In genomic region chr5:134092875-134093274, GRCh38 we compare ENCODE assay signal across 14 cellular contexts. TPM values are rescaled to one million over a fixed set of nuclear protein-coding genes. Genes with fewer than 3 reads are reported as not detected.
DNase-seq lines count a peak whose midpoint lies in the region; ATAC-seq and TF ChIP-seq lines count a peak whose summit lies in the region.
"Had no signal": no experiment of that assay in that cellular context is flagged by ENCODE, and none has a peak within 500 bp of the region (broad histone marks: within the 10 kb centered on the region; RNA-seq: fewer than 3 reads in every experiment).

No MANE protein-coding gene starts in this region.

- ATAC-seq in right lobe of liver, result peak in 1 of 4 donors; percentile 76
- no peak for ATAC-seq in HG03135 (IDR thresholded peaks at IDR 0.05; ENCODE audit: unreplicated experiment)
- ATAC-seq: stimulated activated effector memory CD8-positive, alpha-beta T cell treated with anti-CD3 and anti-CD28 coated beads, Interleukin-12 subunit alpha, Interleukin-12 subunit beta, amount 100 ng/mL, for 72 hours had no signal

- TF ChIP-seq POLR2A in right lobe of liver (IDR thresholded peaks at IDR 0.05), result no peak

- peaks cover 0 to 21% (median 0%) of the 10 kb centered on the region in 4 donors for H3K4me1 ChIP-seq in right lobe of liver

- TF ChIP-seq EP300 in Ishikawa (IDR thresholded peaks at IDR 0.05; ENCODE audit: borderline replicate concordance), result peak; percentile 23; the same call in 1 of the 2 replicates

- H3K9me3 ChIP-seq in right lobe of liver, result no peaks in the 10 kb centered on the region

- intact Hi-C loops in right lobe of liver (cut with DNase I), result no loop called here

- no peaks in the 10 kb centered on the region for H3K27me3 ChIP-seq in right lobe of liver

- WGBS in right lobe of liver (ENCODE audit: insufficient coverage, low coverage, low lambda C conversion rate, missing lambda C conversion rate), result 100% methylated on average over 1 of the region's 1 CpG

- no peak overlapping the region for H3K27ac ChIP-seq in right lobe of liver
- H3K27ac ChIP-seq: 22Rv1 had no signal

- DNase-seq in DMS 273 (lab: John Stamatoyannopoulos, UW; ENCODE audit: unreplicated experiment) (peak; percentile 60), DMS 273 treated with DMSO at 0.1 percent for 48 hours (lab: John Stamatoyannopoulos, UW) (no peak), right lobe of liver (peak in 2 of 3 donors; percentile 3 to 48), AG20443 (ENCODE audit: low spot score) (no peak), COR-L47 (lab: John Stamatoyannopoulos, UW) (no peak)
- DNase-seq in activated naive CD4-positive, alpha-beta T cell treated with anti-CD3 and anti-CD28 coated beads, Interleukin-2, amount 50 U/mL, for 16 hours, result peak; percentile 34
- DNase-seq: GOT3; naive B cell; NCI-H1048; stimulated activated CD4-positive, alpha-beta T cell treated with anti-CD3 and anti-CD28 coated beads, Interleukin-12 subunit alpha, Interleukin-12 subunit beta, amount 100 ng/mL, for 4 hours had no signal

- H3K36me3 ChIP-seq in right lobe of liver, result no peaks in the 10 kb centered on the region

- no peak overlapping the region for H3K4me3 ChIP-seq in right lobe of liver

- no peak for TF ChIP-seq RAD21 in Ishikawa (IDR thresholded peaks at IDR 0.05; ENCODE audit: low read depth)

- no peak for TF ChIP-seq CTCF in right lobe of liver (IDR thresholded peaks at IDR 0.05)

TF ChIP-seq in Ishikawa, 13 proteins besides CTCF, POLR2A, EP300 and RAD21:
- TF ChIP-seq NFIC (IDR thresholded peaks at IDR 0.05) (peak; percentile 59), YY1 (IDR thresholded peaks at IDR 0.05; ENCODE audit: low read depth) (no peak), CEBPB (IDR thresholded peaks at IDR 0.05) (no peak), ZBTB7A (IDR thresholded peaks at IDR 0.05; ENCODE audit: low read depth) (no peak)
- TF ChIP-seq, protein P1, sequence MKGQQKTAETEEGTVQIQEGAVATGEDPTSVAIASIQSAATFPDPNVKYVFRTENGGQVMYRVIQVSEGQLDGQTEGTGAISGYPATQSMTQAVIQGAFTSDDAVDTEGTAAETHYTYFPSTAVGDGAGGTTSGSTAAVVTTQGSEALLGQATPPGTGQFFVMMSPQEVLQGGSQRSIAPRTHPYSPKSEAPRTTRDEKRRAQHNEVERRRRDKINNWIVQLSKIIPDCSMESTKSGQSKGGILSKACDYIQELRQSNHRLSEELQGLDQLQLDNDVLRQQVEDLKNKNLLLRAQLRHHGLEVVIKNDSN (IDR thresholded peaks at IDR 0.05), result no peak

RNA-seq across cellular contexts. Expression of gene TCF7, which starts 21.6 kb away (rescaled TPM):
- total RNA-seq in right lobe of liver, result 1 to 10 TPM; 2.0 to 3.8 (median 2.7) TPM

Comparison
In these comparisons a context has a peak if more than half of its experiments do, and no peak if none do; other contexts are left out.
1. DNase-seq: peak in DMS 273 (single experiment), activated naive CD4-positive, alpha-beta T cell treated with anti-CD3 and anti-CD28 coated beads, Interleukin-2, amount 50 U/mL, for 16 hours (single experiment) and right lobe of liver (2 of 3); none in DMS 273 treated with DMSO at 0.1 percent for 48 hours (single experiment), AG20443 (single experiment) and COR-L47 (single experiment).